17 cellular contexts compared by ENCODE assay signal in the genomic region with DNA sequence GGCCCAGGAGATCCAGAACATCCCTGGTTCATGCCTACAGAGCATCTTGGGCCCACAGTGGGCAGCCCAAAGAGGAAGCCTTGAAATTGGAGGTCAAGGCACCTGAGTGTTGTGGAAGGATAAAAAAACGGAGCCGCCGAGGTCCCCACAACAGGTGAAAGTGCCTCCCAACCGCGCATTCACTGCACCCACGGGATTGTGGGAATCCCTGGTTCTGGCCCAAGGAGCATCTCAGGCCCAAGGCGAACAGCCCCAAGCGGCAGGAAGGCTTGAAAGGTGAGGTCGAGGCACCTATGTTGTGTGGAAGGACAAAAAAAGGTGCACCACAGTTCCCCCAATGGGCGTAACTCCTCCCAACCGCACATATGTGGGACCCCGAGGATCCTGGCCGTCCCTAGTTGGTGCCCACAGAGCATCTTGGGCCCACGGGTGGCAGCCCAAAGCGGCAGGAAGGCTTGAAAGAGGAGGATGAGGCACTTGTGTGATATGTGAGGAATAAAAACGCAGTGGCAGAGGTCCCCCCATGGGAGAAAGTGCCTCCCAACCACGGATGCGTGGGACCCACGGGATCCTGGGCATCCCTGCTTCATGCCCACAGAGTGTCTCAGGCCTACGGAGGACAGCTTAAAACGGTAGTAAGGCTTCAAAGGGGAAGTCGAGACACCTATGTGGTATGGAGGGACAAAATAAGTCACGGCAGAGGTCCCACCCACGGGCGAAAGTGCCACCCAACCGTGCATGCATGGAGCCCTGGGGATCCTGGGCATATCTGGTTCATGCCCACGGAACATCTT.
DNase-seq lines count a peak whose midpoint lies in the region; ATAC-seq and TF ChIP-seq lines count a peak whose summit lies in the region.
"Had no signal": no experiment of that assay in that cellular context is flagged by ENCODE, and none has a peak within 500 bp of the region (broad histone marks: within the 10 kb centered on the region; RNA-seq: fewer than 3 reads in every experiment).

No MANE protein-coding gene starts in this region.

- TF ChIP-seq POLR2A in esophagus muscularis mucosa (IDR thresholded peaks at IDR 0.05; ENCODE audit: low read depth), result no peak

- no peaks in the 10 kb centered on the region for H3K4me1 ChIP-seq in esophagus muscularis mucosa
- H3K4me1 ChIP-seq: BLaER1, Peyer's patch had no signal

- no peak for ATAC-seq in sciatic nerve
- ATAC-seq in HG02840 (IDR thresholded peaks at IDR 0.05; ENCODE audit: low FRiP score, unreplicated experiment), result no peak

- TF ChIP-seq CTCF in GM10248 (IDR thresholded peaks at IDR 0.05; ENCODE audit: control extremely low read depth, extremely low read depth, low read depth, missing control alignments) (no peak), esophagus muscularis mucosa (IDR thresholded peaks at IDR 0.05) (no peak)

- TF ChIP-seq EP300 in esophagus muscularis mucosa (IDR thresholded peaks at IDR 0.05), result no peak

- H3K9me3 ChIP-seq in esophagus muscularis mucosa, result peaks cover 0 to 77% (median 61%) of the 10 kb centered on the region in 4 donors

- no peaks in the 10 kb centered on the region for H3K36me3 ChIP-seq in esophagus muscularis mucosa
- H3K36me3 ChIP-seq: BLaER1, Peyer's patch had no signal

- peak; percentile 1 for DNase-seq in AG08396 (ENCODE audit: low spot score)
- DNase-seq in GM10248 (ENCODE audit: extremely low spot score), result peak; percentile 5
- DNase-seq in esophagus muscularis mucosa (ENCODE audit: extremely low spot score), result peak; percentile 60
- DNase-seq in sciatic nerve (ENCODE audit: low spot score), result peak; percentile 39
- DNase-seq in SKM-1 treated with dmso at 0.1 percent for 144 hours (lab: John Stamatoyannopoulos, UW; ENCODE audit: unreplicated experiment), result no peak
- DNase-seq in COLO829 (ENCODE audit: low spot score), result no peak
- DNase-seq: H9, Karpas-422, MM.1S, NCI-H1105, NCI-H187, NCI-H2171, NCI-H446 treated with DMSO at 0.1 percent for 48 hours, SIG-M5 had no signal

- POLR2A ChIA-PET in GM10248 (lab: Yijun Ruan, JAX), result no interaction called here

- intact Hi-C loops in esophagus muscularis mucosa (cut with DNase I) (no loop called here), sciatic nerve (cut with DNase I) (no loop called here)

- H3K27me3 ChIP-seq in esophagus muscularis mucosa, result peaks cover 0 to 7% (median 0%) of the 10 kb centered on the region in 4 donors
- H3K27me3 ChIP-seq: BLaER1, Peyer's patch had no signal

- no peak overlapping the region for H3K27ac ChIP-seq in esophagus muscularis mucosa (replicated peaks in 1 of 4)
- H3K27ac ChIP-seq: BLaER1, Peyer's patch had no signal

- H3K4me3 ChIP-seq in esophagus muscularis mucosa, result no peak overlapping the region
- H3K4me3 ChIP-seq: BLaER1, Peyer's patch had no signal

- 66% methylated on average over 27 of the region's 27 CpGs for WGBS in esophagus muscularis mucosa

- CTCF ChIA-PET in GM10248 (lab: Yijun Ruan, JAX), result no interaction called here

Comparison
In these comparisons a context has a peak if more than half of its experiments do, and no peak if none do; other contexts are left out.
1. DNase-seq: peak in AG08396 (single experiment), GM10248 (single experiment), esophagus muscularis mucosa (single experiment) and sciatic nerve (single experiment); none in SKM-1 treated with dmso at 0.1 percent for 144 hours (single experiment) and COLO829 (single experiment).